Comparison of ENCODE assay signal across 31 cellular contexts in the genomic region with DNA sequence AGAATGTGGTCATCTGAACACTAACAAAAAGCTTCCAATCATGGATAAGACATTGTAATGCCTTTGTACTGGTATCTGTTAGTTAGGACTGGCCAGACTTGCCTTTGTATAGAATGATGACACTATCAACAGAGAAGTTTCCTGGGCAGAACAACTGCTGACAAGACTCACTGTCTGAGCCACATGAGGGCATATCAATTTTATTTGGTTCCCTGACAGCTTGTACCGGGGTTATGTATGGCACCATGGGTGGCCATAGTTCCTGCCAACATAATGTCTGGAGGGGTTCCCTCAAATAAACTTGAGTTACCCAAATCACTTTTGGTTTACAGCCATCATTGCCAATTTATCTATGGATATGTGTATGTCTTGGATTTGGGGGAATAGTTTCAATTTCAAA.
"Had no signal": no experiment of that assay in that cellular context is flagged by ENCODE, and none has a peak within 500 bp of the region (broad histone marks: within the 10 kb centered on the region; RNA-seq: fewer than 3 reads in every experiment).

No MANE protein-coding gene starts in this region.

- H3K36me3 ChIP-seq: ascending aorta, cardiac muscle cell had no signal

- FAIRE-seq: bronchial epithelial cell, TTC549 had no signal

- H3K9me3 ChIP-seq: ascending aorta had no signal

- H3K4me1 ChIP-seq: ascending aorta had no signal

- H3K27me3 ChIP-seq: ascending aorta, cardiac muscle cell had no signal

- H3K27ac ChIP-seq: ascending aorta, cardiac muscle cell, VCaP had no signal

- H3K4me3 ChIP-seq: ascending aorta, cardiac muscle cell had no signal

- DNase-seq: activated B cell treated with CpG ODN at 0.5 μM for 24 hours; activated CD4-positive, alpha-beta memory T cell treated with anti-CD3 and anti-CD28 coated beads for 36 hours; activated CD4-positive, alpha-beta T cell treated with anti-CD3 and anti-CD28 coated beads for 4 hours; activated CD4-positive, alpha-beta T cell treated with anti-CD3 and anti-CD28 coated beads, Interleukin-2, amount 10 ng/mL, durations not matched to agents 24 days and 14 days; activated CD4-positive, alpha-beta T cell treated with anti-CD3 and anti-CD28 coated beads, Interleukin-2, amount 50 U/mL, for 1 hour; activated CD4-positive, alpha-beta T cell treated with anti-CD3 and anti-CD28 coated beads, Interleukin-2, amount 50 U/mL, for 4 hours; activated CD4-positive, CD25-positive, alpha-beta regulatory T cell treated with anti-CD3 and anti-CD28 coated beads, Interleukin-2, amount 50 U/mL, for 72 hours; activated CD8-positive, alpha-beta memory T cell treated with anti-CD3 and anti-CD28 coated beads, Interleukin-2, amount 50 U/mL, for 4 hours; activated CD8-positive, alpha-beta T cell treated with anti-CD3 and anti-CD28 coated beads for 36 hours; activated effector memory CD4-positive, alpha-beta T cell treated with Interleukin-2 at 50 U/mL for 16 hours; activated gamma-delta T cell; activated naive CD4-positive, alpha-beta T cell treated with anti-CD3 and anti-CD28 coated beads, Interleukin-2, amount 10 ng/mL, durations not matched to agents 7 days and 5 days; activated naive CD4-positive, alpha-beta T cell treated with Interleukin-2 at 50 U/mL for 16 hours; activated naive CD8-positive, alpha-beta T cell treated with anti-CD3 and anti-CD28 coated beads, Interleukin-2, amount 10 ng/mL, durations not matched to agents 7 days and 5 days; activated naive CD8-positive, alpha-beta T cell treated with anti-CD3 and anti-CD28 coated beads, Interleukin-2, amount 50 U/mL, for 24 hours; activated T-cell treated with anti-CD3 and anti-CD28 coated beads for 4 hours; activated T-cell treated with anti-CD3 and anti-CD28 coated beads, Interleukin-2, amount 50 U/mL, for 1 hour; activated T-cell treated with anti-CD3 and anti-CD28 coated beads, Interleukin-2, amount 50 U/mL, for 4 hours; activated T-cell treated with anti-CD3 and anti-CD28 coated beads, Interleukin-2, amount 50 U/mL, for 72 hours; amygdala; anterior cingulate cortex; caudate nucleus; cerebellar nuclear complex; T-helper 1 cell; T-helper 2 cell; T-helper 9 cell had no signal

- ATAC-seq: activated CD8-positive, alpha-beta T cell treated with anti-CD3 and anti-CD28 coated beads for 36 hours; activated naive CD8-positive, alpha-beta T cell treated with anti-CD3 and anti-CD28 coated beads, Interleukin-2, amount 50 U/mL, for 24 hours; activated T-cell treated with anti-CD3 and anti-CD28 coated beads, Interleukin-2, amount 50 U/mL, for 4 hours; activated T-cell treated with anti-CD3 and anti-CD28 coated beads, Interleukin-2, amount 50 U/mL, for 72 hours had no signal
